ENCODE assay signal across 37 cellular contexts in genomic region chr17:63940584-63940983, GRCh38. TPM values are rescaled to one million over a fixed set of nuclear protein-coding genes. Genes with fewer than 3 reads are reported as not detected.
"Had no signal": no experiment of that assay in that cellular context is flagged by ENCODE, and none has a peak within 500 bp of the region (broad histone marks: within the 10 kb centered on the region; RNA-seq: fewer than 3 reads in every experiment).

No MANE protein-coding gene starts in this region.

- H3K4me3 ChIP-seq: MG63, Peyer's patch had no signal

- H3K27me3 ChIP-seq: brain microvascular endothelial cell, MG63, Peyer's patch had no signal

- ATAC-seq: activated T-cell treated with anti-CD3 and anti-CD28 coated beads, Interleukin-2, amount 50 U/mL, for 4 hours; PC-3 had no signal

- H3K36me3 ChIP-seq: brain microvascular endothelial cell, MG63, Peyer's patch had no signal

- H3K27ac ChIP-seq: brain microvascular endothelial cell, Peyer's patch, VCaP had no signal

- H3K27ac Mint-ChIP-seq: activated CD4-positive, alpha-beta memory T cell treated with anti-CD3 and anti-CD28 coated beads for 36 hours; activated naive CD8-positive, alpha-beta T cell treated with anti-CD3 and anti-CD28 coated beads for 36 hours; activated T-helper 1 cell treated with anti-CD3 and anti-CD28 coated beads, Interleukin-12 subunit alpha, Interleukin-12 subunit beta, Interleukin-2, Interleukin-4 antibody, amounts not matched to agents 30 ng/mL and 10 ng/mL and 1 ng/mL, durations not matched to agents 14 hours and 24 hours and 36 hours had no signal

- H3K9me3 Mint-ChIP-seq: activated B cell treated with CpG ODN at 0.5 μM for 24 hours; activated CD4-positive, alpha-beta memory T cell treated with anti-CD3 and anti-CD28 coated beads for 36 hours; activated naive CD4-positive, alpha-beta T cell treated with anti-CD3 and anti-CD28 coated beads, Interleukin-2, amount 10 ng/mL, durations not matched to agents 7 days and 5 days; activated naive CD8-positive, alpha-beta T cell treated with anti-CD3 and anti-CD28 coated beads for 36 hours; activated T-cell treated with anti-CD3 and anti-CD28 coated beads, Interleukin-2, amount 50 U/mL, for 4 hours; activated T-helper 1 cell treated with anti-CD3 and anti-CD28 coated beads, Interleukin-12 subunit alpha, Interleukin-12 subunit beta, Interleukin-2, Interleukin-4 antibody, amounts not matched to agents 30 ng/mL and 10 ng/mL and 1 ng/mL, durations not matched to agents 14 hours and 24 hours and 36 hours had no signal

- H3K4me3 Mint-ChIP-seq: activated B cell treated with CpG ODN at 0.5 μM for 24 hours; activated CD4-positive, alpha-beta memory T cell treated with anti-CD3 and anti-CD28 coated beads for 36 hours; activated naive CD4-positive, alpha-beta T cell treated with anti-CD3 and anti-CD28 coated beads, Interleukin-2, amount 10 ng/mL, durations not matched to agents 7 days and 5 days; activated naive CD8-positive, alpha-beta T cell treated with anti-CD3 and anti-CD28 coated beads for 36 hours; activated T-cell treated with anti-CD3 and anti-CD28 coated beads, Interleukin-2, amount 50 U/mL, for 4 hours; activated T-helper 1 cell treated with anti-CD3 and anti-CD28 coated beads, Interleukin-12 subunit alpha, Interleukin-12 subunit beta, Interleukin-2, Interleukin-4 antibody, amounts not matched to agents 30 ng/mL and 10 ng/mL and 1 ng/mL, durations not matched to agents 14 hours and 24 hours and 36 hours had no signal

- H3K27me3 Mint-ChIP-seq: activated B cell treated with CpG ODN at 0.5 μM for 24 hours; activated CD4-positive, alpha-beta memory T cell treated with anti-CD3 and anti-CD28 coated beads for 36 hours; activated naive CD8-positive, alpha-beta T cell treated with anti-CD3 and anti-CD28 coated beads for 36 hours had no signal

- H3K9me3 ChIP-seq: MG63, Peyer's patch had no signal

- DNase-seq: activated B cell treated with CpG ODN at 0.5 μM for 24 hours; activated CD4-positive, alpha-beta memory T cell treated with anti-CD3 and anti-CD28 coated beads for 36 hours; activated CD4-positive, alpha-beta T cell treated with anti-CD3 and anti-CD28 coated beads for 4 hours; activated CD4-positive, alpha-beta T cell treated with anti-CD3 and anti-CD28 coated beads, Interleukin-2, amount 50 U/mL, for 1 hour; activated CD4-positive, CD25-positive, alpha-beta regulatory T cell treated with anti-CD3 and anti-CD28 coated beads, Interleukin-2, amount 50 U/mL, for 72 hours; activated CD8-positive, alpha-beta memory T cell treated with anti-CD3 and anti-CD28 coated beads, Interleukin-2, amount 50 U/mL, for 4 hours; activated gamma-delta T cell treated with Interleukin-2 at 50 U/mL for 16 hours; activated naive CD4-positive, alpha-beta T cell treated with anti-CD3 and anti-CD28 coated beads, Interleukin-2, amount 10 ng/mL, durations not matched to agents 7 days and 5 days; activated naive CD8-positive, alpha-beta T cell treated with anti-CD3 and anti-CD28 coated beads for 36 hours; activated T-cell treated with anti-CD3 and anti-CD28 coated beads for 4 hours; activated T-cell treated with anti-CD3 and anti-CD28 coated beads, Interleukin-2, amount 50 U/mL, for 4 hours; amniotic stem cell; aorta; brain microvascular endothelial cell; Kasumi-1; KG1; MG63; NCI-H1048; NCI-H1105 treated with DMSO at 0.1 percent for 48 hours; NCI-H1436; NCI-H1694; NCI-H1930; NCI-H2081 treated with DMSO at 0.1 percent for 48 hours; NCI-H345; NCI-H524 treated with DMSO at 0.1 percent for 48 hours; PC-3; Peyer's patch; RPMI8226; SIG-M5; SW 1271; T-helper 1 cell; T-helper 2 cell; T-helper 9 cell had no signal

RNA-seq across cellular contexts. Expression of gene CD79B, which starts 8.5 kb away (rescaled TPM):
- total RNA-seq: NCI-H460, PC-3 had no signal

RNA-seq across cellular contexts. Expression of gene GH1, which starts 21.9 kb away (rescaled TPM):
- total RNA-seq: activated B cell treated with CpG ODN at 0.5 μM for 24 hours; activated naive CD8-positive, alpha-beta T cell treated with anti-CD3 and anti-CD28 coated beads for 36 hours; activated T-cell treated with anti-CD3 and anti-CD28 coated beads, Interleukin-2, amount 50 U/mL, for 4 hours; activated T-helper 1 cell treated with anti-CD3 and anti-CD28 coated beads, Interleukin-12 subunit alpha, Interleukin-12 subunit beta, Interleukin-2, Interleukin-4 antibody, amounts not matched to agents 30 ng/mL and 10 ng/mL and 1 ng/mL, durations not matched to agents 14 hours and 24 hours and 36 hours; aorta; NCI-H460; PC-3; Peyer's patch; SK-MEL-5 had no signal
- polyA plus RNA-seq: aorta had no signal

RNA-seq across cellular contexts. Expression of gene CSHL1, which starts 29.5 kb away (rescaled TPM):
- total RNA-seq: activated B cell treated with CpG ODN at 0.5 μM for 24 hours; activated CD4-positive, alpha-beta memory T cell treated with anti-CD3 and anti-CD28 coated beads for 36 hours; activated naive CD8-positive, alpha-beta T cell treated with anti-CD3 and anti-CD28 coated beads for 36 hours; activated T-cell treated with anti-CD3 and anti-CD28 coated beads, Interleukin-2, amount 50 U/mL, for 4 hours; activated T-helper 1 cell treated with anti-CD3 and anti-CD28 coated beads, Interleukin-12 subunit alpha, Interleukin-12 subunit beta, Interleukin-2, Interleukin-4 antibody, amounts not matched to agents 30 ng/mL and 10 ng/mL and 1 ng/mL, durations not matched to agents 14 hours and 24 hours and 36 hours; aorta; NCI-H460; PC-3; Peyer's patch; SK-MEL-5 had no signal
- polyA plus RNA-seq: aorta had no signal

RNA-seq across cellular contexts. Expression of gene SCN4A, which starts 32.1 kb away (rescaled TPM):
- total RNA-seq: PC-3, SK-MEL-5 had no signal

RNA-seq across cellular contexts. Expression of gene CSH1, which starts 44.2 kb away (rescaled TPM):
- total RNA-seq: activated B cell treated with CpG ODN at 0.5 μM for 24 hours; activated CD4-positive, alpha-beta memory T cell treated with anti-CD3 and anti-CD28 coated beads for 36 hours; activated naive CD8-positive, alpha-beta T cell treated with anti-CD3 and anti-CD28 coated beads for 36 hours; activated T-cell treated with anti-CD3 and anti-CD28 coated beads, Interleukin-2, amount 50 U/mL, for 4 hours; activated T-helper 1 cell treated with anti-CD3 and anti-CD28 coated beads, Interleukin-12 subunit alpha, Interleukin-12 subunit beta, Interleukin-2, Interleukin-4 antibody, amounts not matched to agents 30 ng/mL and 10 ng/mL and 1 ng/mL, durations not matched to agents 14 hours and 24 hours and 36 hours; aorta; NCI-H460; PC-3; Peyer's patch; SK-MEL-5 had no signal
- polyA plus RNA-seq: aorta had no signal
